In the genomic region with DNA sequence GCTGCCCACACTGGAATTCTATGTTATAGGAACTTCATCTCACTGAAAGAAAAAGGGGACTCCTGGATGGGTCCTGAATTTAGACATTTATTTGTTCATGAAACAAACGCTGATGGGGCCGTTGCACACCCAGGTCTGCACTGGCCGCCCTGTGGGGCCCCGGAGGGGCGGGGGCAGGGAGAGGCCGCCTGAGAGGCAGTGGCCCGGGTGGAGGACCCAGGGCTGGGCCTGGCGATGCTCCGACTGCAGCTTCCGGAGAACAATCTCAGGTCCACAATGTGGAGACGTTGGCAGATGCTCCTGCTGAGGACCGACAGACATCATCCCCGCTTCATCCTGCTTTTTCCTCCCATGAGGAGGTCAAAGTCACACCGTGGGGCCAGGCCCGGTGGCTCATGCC, we compare ENCODE assay signal across 25 cellular contexts. TPM values are rescaled to one million over a fixed set of nuclear protein-coding genes. Genes with fewer than 3 reads are reported as not detected.
"Had no signal": no experiment of that assay in that cellular context is flagged by ENCODE, and none has a peak within 500 bp of the region (broad histone marks: within the 10 kb centered on the region; RNA-seq: fewer than 3 reads in every experiment).

No MANE protein-coding gene starts in this region.

- H3K36me3 ChIP-seq: brain microvascular endothelial cell, colonic mucosa, pancreas, spleen had no signal

- H3K27ac ChIP-seq: brain microvascular endothelial cell, colonic mucosa, epithelial cell of prostate, spleen had no signal

- H3K4me1 ChIP-seq: colonic mucosa, pancreas had no signal

- H3K27me3 ChIP-seq: brain microvascular endothelial cell, colonic mucosa, pancreas had no signal

- H3K4me3 ChIP-seq: colonic mucosa, mucosa of descending colon, spleen had no signal

- DNase-seq: activated CD4-positive, alpha-beta T cell treated with anti-CD3 and anti-CD28 coated beads, Interleukin-2, amount 10 ng/mL, durations not matched to agents 7 days and 5 days; activated CD8-positive, alpha-beta T cell treated with anti-CD3 and anti-CD28 coated beads, Interleukin-2, amount 10 ng/mL, durations not matched to agents 7 days and 5 days; activated naive CD4-positive, alpha-beta T cell treated with anti-CD3 and anti-CD28 coated beads, Interleukin-2, amount 10 ng/mL, durations not matched to agents 7 days and 5 days; activated naive CD8-positive, alpha-beta T cell treated with anti-CD3 and anti-CD28 coated beads, Interleukin-2, amount 50 U/mL, for 24 hours; activated T-cell treated with anti-CD3 and anti-CD28 coated beads, Interleukin-2, amount 50 U/mL, for 24 hours; aorta; brain microvascular endothelial cell; central memory CD4-positive, alpha-beta T cell; colonic mucosa; endodermal cell; foreskin fibroblast; hypothalamus; islet precursor cell; mucosa of descending colon; naive B cell; spleen; stimulated activated naive B cell treated with anti-CD40 and anti-IgM and Interleukin-4, amounts not matched to agents 10 μg/mL and 1 μg/mL and 100 μg/mL, for 72 hours; T-helper 1 cell; T-helper 9 cell had no signal

- ATAC-seq: activated CD4-positive, CD25-positive, alpha-beta regulatory T cell treated with anti-CD3 and anti-CD28 coated beads, Interleukin-2, amount 50 U/mL, for 24 hours; activated CD8-positive, alpha-beta T cell treated with anti-CD3 and anti-CD28 coated beads, Interleukin-2, amount 10 ng/mL, durations not matched to agents 7 days and 5 days; activated naive CD8-positive, alpha-beta T cell treated with anti-CD3 and anti-CD28 coated beads, Interleukin-2, amount 50 U/mL, for 24 hours; mucosa of descending colon; pancreas; stimulated activated naive B cell treated with anti-CD40 and anti-IgM and Interleukin-4, amounts not matched to agents 10 μg/mL and 1 μg/mL and 100 μg/mL, for 72 hours had no signal

- H3K9me3 ChIP-seq: colonic mucosa, mucosa of descending colon, pancreas, spleen had no signal

RNA-seq across cellular contexts. Expression of a gene that starts 30.0 kb away (rescaled TPM):
- total RNA-seq: activated CD4-positive, alpha-beta T cell treated with anti-CD3 and anti-CD28 coated beads, Interleukin-2, amount 10 ng/mL, durations not matched to agents 7 days and 5 days; activated CD8-positive, alpha-beta T cell treated with anti-CD3 and anti-CD28 coated beads, Interleukin-2, amount 10 ng/mL, durations not matched to agents 7 days and 5 days; activated T-helper 2 cell treated with anti-CD3 and anti-CD28 coated beads, Interferon-gamma antibody, Interleukin-2, Interleukin-4, amounts not matched to agents 10 μg/mL and 5 μg/mL and 100 μg/mL, durations not matched to agents 14 hours and 24 hours and 36 hours; neural crest cell; spleen had no signal

RNA-seq across cellular contexts. Expression of a gene that starts 40.8 kb away (rescaled TPM):
- total RNA-seq: activated CD4-positive, alpha-beta T cell treated with anti-CD3 and anti-CD28 coated beads, Interleukin-2, amount 10 ng/mL, durations not matched to agents 7 days and 5 days; activated CD8-positive, alpha-beta T cell treated with anti-CD3 and anti-CD28 coated beads, Interleukin-2, amount 10 ng/mL, durations not matched to agents 7 days and 5 days; activated T-helper 2 cell treated with anti-CD3 and anti-CD28 coated beads, Interferon-gamma antibody, Interleukin-2, Interleukin-4, amounts not matched to agents 10 μg/mL and 5 μg/mL and 100 μg/mL, durations not matched to agents 14 hours and 24 hours and 36 hours; aorta had no signal
- polyA plus RNA-seq: aorta had no signal

RNA-seq across cellular contexts. Expression of a gene that starts 46.7 kb away (rescaled TPM):
- total RNA-seq: activated CD4-positive, alpha-beta T cell treated with anti-CD3 and anti-CD28 coated beads, Interleukin-2, amount 10 ng/mL, durations not matched to agents 7 days and 5 days; activated CD8-positive, alpha-beta T cell treated with anti-CD3 and anti-CD28 coated beads, Interleukin-2, amount 10 ng/mL, durations not matched to agents 7 days and 5 days; activated T-helper 2 cell treated with anti-CD3 and anti-CD28 coated beads, Interferon-gamma antibody, Interleukin-2, Interleukin-4, amounts not matched to agents 10 μg/mL and 5 μg/mL and 100 μg/mL, durations not matched to agents 14 hours and 24 hours and 36 hours; glomerular endothelial cell; pancreas had no signal

RNA-seq across cellular contexts. Expression of a gene that starts 59.9 kb away (rescaled TPM):
- total RNA-seq: activated CD4-positive, alpha-beta T cell treated with anti-CD3 and anti-CD28 coated beads, Interleukin-2, amount 10 ng/mL, durations not matched to agents 7 days and 5 days; activated CD8-positive, alpha-beta T cell treated with anti-CD3 and anti-CD28 coated beads, Interleukin-2, amount 10 ng/mL, durations not matched to agents 7 days and 5 days; activated T-helper 2 cell treated with anti-CD3 and anti-CD28 coated beads, Interferon-gamma antibody, Interleukin-2, Interleukin-4, amounts not matched to agents 10 μg/mL and 5 μg/mL and 100 μg/mL, durations not matched to agents 14 hours and 24 hours and 36 hours; aorta; colonic mucosa; endodermal cell; glomerular endothelial cell; mucosa of descending colon; neural crest cell had no signal
- polyA plus RNA-seq: aorta had no signal
